Comparison of ENCODE assay signal across 18 cellular contexts in the genomic region with DNA sequence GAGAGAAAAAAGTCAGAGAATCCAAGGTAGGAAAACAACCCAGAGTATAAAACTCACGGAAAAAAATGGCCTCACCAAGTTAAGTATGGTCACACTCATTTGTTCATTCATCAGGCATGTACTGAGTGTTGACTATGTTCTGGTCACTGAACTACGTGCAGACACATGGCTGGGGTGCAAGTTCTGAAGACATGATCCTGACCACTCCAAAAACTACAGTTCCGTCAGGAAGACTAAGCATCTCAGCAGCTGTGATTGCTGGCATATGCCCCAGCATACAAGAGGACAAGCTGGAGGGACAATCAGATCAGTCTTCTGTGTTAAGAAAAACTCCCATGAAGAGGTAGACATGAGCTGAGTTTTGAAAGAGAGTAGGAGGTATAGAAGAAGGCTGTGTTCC.
"Had no signal": no experiment of that assay in that cellular context is flagged by ENCODE, and none has a peak within 500 bp of the region (broad histone marks: within the 10 kb centered on the region; RNA-seq: fewer than 3 reads in every experiment).

No MANE protein-coding gene starts in this region.

- H3K4me3 ChIP-seq: lower lobe of right lung, neural progenitor cell, stomach, transverse colon had no signal

- H3K36me3 ChIP-seq: lower lobe of right lung, stomach, transverse colon had no signal

- H3K9ac ChIP-seq: neural progenitor cell had no signal

- H2AFZ ChIP-seq: neural progenitor cell had no signal

- H3K27me3 ChIP-seq: neural progenitor cell, stomach, transverse colon had no signal

- H3K4me2 ChIP-seq: neural progenitor cell had no signal

- H3K9me3 ChIP-seq: lower lobe of right lung, stomach, transverse colon had no signal

- DNase-seq: activated gamma-delta T cell treated with Interleukin-2 at 50 U/mL for 16 hours; activated T-cell treated with anti-CD3 and anti-CD28 coated beads, Interleukin-2, amount 50 U/mL, for 1 hour; anterior cingulate cortex; caudate nucleus; effector CD8-positive, alpha-beta T cell; foreskin melanocyte; glutamatergic neuron; hypothalamus; islet precursor cell; left colon; lower lobe of right lung; naive thymus-derived CD8-positive, alpha-beta T cell; stimulated activated CD4-positive, alpha-beta T cell treated with anti-CD3 and anti-CD28 coated beads, Interleukin-1b, Interleukin-23, amount 100 ng/mL, for 48 hours; stomach; T1000; transverse colon had no signal

- ATAC-seq: left colon; lower lobe of right lung; naive thymus-derived CD8-positive, alpha-beta T cell; WTC11 had no signal

- H3K27ac ChIP-seq: lower lobe of right lung, neural progenitor cell, stomach, transverse colon had no signal
